In the genomic region with DNA sequence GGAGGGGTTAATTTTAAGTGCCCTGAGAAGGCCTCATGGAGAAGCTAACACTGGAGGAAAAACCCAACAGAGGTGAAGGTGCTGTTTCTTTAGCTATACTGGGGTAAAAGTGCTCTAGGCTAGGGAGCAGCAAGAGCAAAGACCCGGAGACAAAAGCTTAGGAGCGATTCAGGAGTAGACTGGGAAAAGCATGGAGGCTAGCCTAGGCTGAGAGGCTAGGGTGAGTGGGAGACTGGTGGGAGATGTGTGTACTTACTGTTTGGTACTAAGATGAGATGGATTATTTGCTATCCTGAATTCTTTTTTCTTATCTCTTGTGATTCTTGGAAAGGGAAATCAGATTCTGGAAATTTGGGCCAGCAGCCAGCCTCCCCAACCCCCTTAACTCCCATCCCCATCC, we compare ENCODE assay signal across 1 cellular context.
TF ChIP-seq lines count a peak whose summit lies in the region.

No MANE protein-coding gene starts in this region.

TF ChIP-seq in H1, 55 proteins besides CTCF, POLR2A, EP300 and RAD21 (continued from another document):
- TF ChIP-seq CTBP2 (IDR thresholded peaks at IDR 0.05; ENCODE audit: borderline replicate concordance, insufficient read depth, insufficient read length, low read length) (no peak), BACH1 (IDR thresholded peaks at IDR 0.05; ENCODE audit: low read length) (no peak), YY1 (IDR thresholded peaks at IDR 0.05; ENCODE audit: low read depth, low read length) (0 out of 2 replicates have a peak, but pooled peaks have one; percentile 18)
